ENCODE assay signal across 26 cellular contexts in the genomic region with DNA sequence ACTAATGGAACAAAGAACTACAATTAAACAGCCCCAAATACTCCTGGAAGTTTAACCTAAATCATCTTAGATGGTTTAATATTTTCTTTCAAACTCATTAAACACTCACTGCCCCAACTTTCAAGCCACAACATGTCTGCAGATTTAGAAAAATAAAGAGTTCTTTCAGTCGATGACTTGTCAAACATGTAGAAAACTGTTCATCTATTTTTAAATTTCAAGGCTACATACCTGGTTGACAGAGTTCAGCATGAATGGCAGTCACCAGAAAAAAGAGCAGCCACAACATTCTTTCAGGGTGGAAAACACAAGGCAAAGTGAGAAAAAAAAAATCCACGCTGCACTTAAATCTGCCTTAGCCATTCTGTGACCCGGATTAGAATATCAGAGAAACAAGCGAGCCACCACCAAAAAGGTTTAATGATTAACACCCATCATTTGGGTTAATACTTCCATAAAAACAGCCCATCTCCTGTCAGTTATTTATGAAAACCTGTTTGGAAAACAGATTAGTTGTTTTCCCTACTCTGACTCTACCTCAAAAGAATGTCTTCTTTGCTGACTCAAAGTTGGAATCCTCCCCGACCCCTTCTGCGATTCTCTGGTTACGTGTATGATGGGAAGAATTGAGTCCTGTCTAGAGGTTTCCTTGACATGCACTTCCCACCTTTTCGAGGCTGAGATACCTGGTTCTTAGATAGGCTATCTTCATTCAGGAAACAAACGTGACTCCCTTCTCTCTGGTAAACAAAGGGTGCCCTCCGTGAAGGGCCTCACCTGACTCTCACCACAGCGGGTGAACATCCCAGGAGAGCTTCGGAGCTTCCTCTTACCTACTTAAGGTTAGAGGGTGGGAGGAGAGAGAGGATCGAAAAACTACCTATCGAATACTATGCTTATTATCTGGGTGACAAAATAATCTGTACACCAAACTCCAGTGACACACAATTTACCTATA. TPM values are rescaled to one million over a fixed set of nuclear protein-coding genes. Genes with fewer than 3 reads are reported as not detected.
DNase-seq lines count a peak whose midpoint lies in the region; ATAC-seq and TF ChIP-seq lines count a peak whose summit lies in the region.
"Had no signal": no experiment of that assay in that cellular context is flagged by ENCODE, and none has a peak within 500 bp of the region (broad histone marks: within the 10 kb centered on the region; RNA-seq: fewer than 3 reads in every experiment).

A gene with protein sequence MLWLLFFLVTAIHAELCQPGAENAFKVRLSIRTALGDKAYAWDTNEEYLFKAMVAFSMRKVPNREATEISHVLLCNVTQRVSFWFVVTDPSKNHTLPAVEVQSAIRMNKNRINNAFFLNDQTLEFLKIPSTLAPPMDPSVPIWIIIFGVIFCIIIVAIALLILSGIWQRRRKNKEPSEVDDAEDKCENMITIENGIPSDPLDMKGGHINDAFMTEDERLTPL (minus strand): TSS at position 319 of the 958 bp plus-strand sequence. CDS start 30 bp downstream, at position 289.

- H3K27me3 ChIP-seq in breast epithelium (peaks cover 0 to 58% of the 10 kb centered on the region in 2 donors), endodermal cell (ENCODE audit: control insufficient read depth, insufficient read depth, low read length, poor library complexity, severe bottlenecking) (no peaks in the 10 kb centered on the region), testis (no peaks in the 10 kb centered on the region)
- H3K27me3 ChIP-seq: transverse colon had no signal

- H3K27me3 Mint-ChIP-seq in MCF 10A (ENCODE audit: insufficient read depth, unreplicated experiment) (peaks cover 60% of the 10 kb centered on the region), endodermal cell (ENCODE audit: insufficient read depth) (peaks cover 5% of the 10 kb centered on the region)
- H3K27me3 Mint-ChIP-seq in activated naive CD8-positive, alpha-beta T cell treated with anti-CD3 and anti-CD28 coated beads, Interleukin-2, amount 50 U/mL, for 24 hours = peaks cover 6% of the 10 kb centered on the region
- peaks cover 5% of the 10 kb centered on the region for H3K27me3 Mint-ChIP-seq in activated T-helper 1 cell treated with anti-CD3 and anti-CD28 coated beads, Interleukin-12 subunit alpha, Interleukin-12 subunit beta, Interleukin-2, Interleukin-4 antibody, amounts not matched to agents 30 ng/mL and 10 ng/mL and 1 ng/mL, durations not matched to agents 14 hours and 24 hours and 36 hours (ENCODE audit: insufficient read depth)
- H3K27me3 Mint-ChIP-seq: activated naive CD8-positive, alpha-beta T cell had no signal

- CTCF ChIA-PET in MCF 10A (lab: Yijun Ruan, JAX) = no interaction called here

- H3K4me3 Mint-ChIP-seq in MCF 10A (ENCODE audit: unreplicated experiment) (no peak within 1 kb of the TSS), endodermal cell (peak within 1 kb of the TSS; percentile 43)
- no peak within 1 kb of the TSS for H3K4me3 Mint-ChIP-seq in activated naive CD8-positive, alpha-beta T cell treated with anti-CD3 and anti-CD28 coated beads, Interleukin-2, amount 50 U/mL, for 24 hours
- H3K4me3 Mint-ChIP-seq in activated T-helper 1 cell treated with anti-CD3 and anti-CD28 coated beads, Interleukin-12 subunit alpha, Interleukin-12 subunit beta, Interleukin-2, Interleukin-4 antibody, amounts not matched to agents 30 ng/mL and 10 ng/mL and 1 ng/mL, durations not matched to agents 14 hours and 24 hours and 36 hours = no peak within 1 kb of the TSS
- H3K4me3 Mint-ChIP-seq: activated CD4-positive, alpha-beta T cell treated with anti-CD3 and anti-CD28 coated beads, Interleukin-2, amount 10 ng/mL, durations not matched to agents 7 days and 5 days; activated CD8-positive, alpha-beta memory T cell treated with anti-CD3 and anti-CD28 coated beads, Interleukin-2, amount 10 ng/mL, durations not matched to agents 7 days and 5 days; activated naive CD8-positive, alpha-beta T cell; activated T-helper 17 cell treated with anti-CD3 and anti-CD28 coated beads, Interleukin-2, amount 50 U/mL, for 72 hours; B cell; stimulated activated naive CD8-positive, alpha-beta T cell treated with anti-CD3 and anti-CD28 coated beads, Interleukin-15, Interleukin-2, amounts not matched to agents 100 ng/mL and 50 ng/mL, for 24 hours had no signal

- intact Hi-C loops in MCF 10A (cut with micrococcal nuclease) = no loop called here
- intact Hi-C loops in breast epithelium (cut with DNase I; ENCODE audit: low total_unique reads) = no loop called here
- intact Hi-C loops in activated T-helper 1 cell treated with anti-CD3 and anti-CD28 coated beads, Interleukin-12 subunit alpha, Interleukin-12 subunit beta, Interleukin-2, Interleukin-4 antibody, amounts not matched to agents 30 ng/mL and 10 ng/mL and 1 ng/mL, durations not matched to agents 14 hours and 24 hours and 36 hours (cut with micrococcal nuclease) = no loop called here
- intact Hi-C loops in testis (cut with DNase I; ENCODE audit: low total_unique reads) = no loop called here

- 49 to 70% methylated on average over 4 to 11 of the region's 14 CpGs for WGBS in endodermal cell (ENCODE audit: insufficient coverage in 1 of 2, insufficient read length in 1 of 2), 2 experiments
- WGBS in testis, 2 donors = 66 to 78% methylated on average over 8 to 14 of the region's 14 CpGs

- H3K36me3 Mint-ChIP-seq in MCF 10A (ENCODE audit: insufficient read depth, unreplicated experiment) = no peaks in the 10 kb centered on the region
- peaks cover 1% of the 10 kb centered on the region for H3K36me3 Mint-ChIP-seq in endodermal cell (ENCODE audit: low read depth)
- H3K36me3 Mint-ChIP-seq in activated naive CD8-positive, alpha-beta T cell treated with anti-CD3 and anti-CD28 coated beads, Interleukin-2, amount 50 U/mL, for 24 hours (ENCODE audit: low read depth) = no peaks in the 10 kb centered on the region
- no peaks in the 10 kb centered on the region for H3K36me3 Mint-ChIP-seq in activated T-helper 1 cell treated with anti-CD3 and anti-CD28 coated beads, Interleukin-12 subunit alpha, Interleukin-12 subunit beta, Interleukin-2, Interleukin-4 antibody, amounts not matched to agents 30 ng/mL and 10 ng/mL and 1 ng/mL, durations not matched to agents 14 hours and 24 hours and 36 hours (ENCODE audit: low read depth)
- H3K36me3 Mint-ChIP-seq: activated CD8-positive, alpha-beta memory T cell treated with anti-CD3 and anti-CD28 coated beads, Interleukin-2, amount 10 ng/mL, durations not matched to agents 7 days and 5 days; activated naive CD8-positive, alpha-beta T cell had no signal

- H3K9me3 ChIP-seq in breast epithelium (no peaks in the 10 kb centered on the region), endodermal cell (ENCODE audit: control insufficient read depth, low read length) (no peaks in the 10 kb centered on the region), testis (no peaks in the 10 kb centered on the region)
- H3K9me3 ChIP-seq: transverse colon had no signal

- DNase-seq in MCF 10A (ENCODE audit: unreplicated experiment) (no peak), breast epithelium (ENCODE audit: low spot score in 2 of 2) (no peak), endodermal cell (peak; percentile 84), kidney tubule cell (ENCODE audit: low spot score) (peak; percentile 78), DMS153 treated with DMSO at 0.1 percent for 48 hours (lab: John Stamatoyannopoulos, UW; ENCODE audit: unreplicated experiment) (no peak), testis (no peak)
- no peak for DNase-seq in activated naive CD8-positive, alpha-beta T cell treated with anti-CD3 and anti-CD28 coated beads, Interleukin-2, amount 50 U/mL, for 24 hours
- no peak for DNase-seq in activated T-helper 1 cell treated with anti-CD3 and anti-CD28 coated beads, Interleukin-12 subunit alpha, Interleukin-12 subunit beta, Interleukin-2, Interleukin-4 antibody, amounts not matched to agents 30 ng/mL and 10 ng/mL and 1 ng/mL, durations not matched to agents 14 hours and 24 hours and 36 hours (ENCODE audit: low spot score)
- DNase-seq: activated CD4-positive, alpha-beta T cell treated with anti-CD3 and anti-CD28 coated beads, Interleukin-2, amount 10 ng/mL, durations not matched to agents 7 days and 5 days; activated CD8-positive, alpha-beta memory T cell treated with anti-CD3 and anti-CD28 coated beads, Interleukin-2, amount 10 ng/mL, durations not matched to agents 7 days and 5 days; brain microvascular endothelial cell; head of caudate nucleus; NCI-H1436 treated with DMSO at 0.1 percent for 48 hours; NCI-H526 treated with DMSO at 0.1 percent for 48 hours; stimulated activated CD4-positive, alpha-beta T cell treated with anti-CD3 and anti-CD28 coated beads, Interleukin-4, amount 100 ng/mL, for 24 hours; transverse colon; WERI-Rb-1 had no signal

- no peaks in the 10 kb centered on the region for H3K9me3 Mint-ChIP-seq in MCF 10A (ENCODE audit: unreplicated experiment)
- no peaks in the 10 kb centered on the region for H3K9me3 Mint-ChIP-seq in endodermal cell
- no peaks in the 10 kb centered on the region for H3K9me3 Mint-ChIP-seq in activated naive CD8-positive, alpha-beta T cell treated with anti-CD3 and anti-CD28 coated beads, Interleukin-2, amount 50 U/mL, for 24 hours
- no peaks in the 10 kb centered on the region for H3K9me3 Mint-ChIP-seq in activated T-helper 1 cell treated with anti-CD3 and anti-CD28 coated beads, Interleukin-12 subunit alpha, Interleukin-12 subunit beta, Interleukin-2, Interleukin-4 antibody, amounts not matched to agents 30 ng/mL and 10 ng/mL and 1 ng/mL, durations not matched to agents 14 hours and 24 hours and 36 hours
- H3K9me3 Mint-ChIP-seq: activated CD4-positive, alpha-beta T cell treated with anti-CD3 and anti-CD28 coated beads, Interleukin-2, amount 10 ng/mL, durations not matched to agents 7 days and 5 days; activated T-helper 17 cell treated with anti-CD3 and anti-CD28 coated beads, Interleukin-2, amount 50 U/mL, for 72 hours; stimulated activated naive CD8-positive, alpha-beta T cell treated with anti-CD3 and anti-CD28 coated beads, Interleukin-15, Interleukin-2, amounts not matched to agents 100 ng/mL and 50 ng/mL, for 24 hours had no signal

- TF ChIP-seq POLR2A in breast epithelium (IDR thresholded peaks at IDR 0.05) (no peak), testis (IDR thresholded peaks at IDR 0.05) (no peak)

- H3K36me3 ChIP-seq in breast epithelium = no peaks in the 10 kb centered on the region
- no peaks in the 10 kb centered on the region for H3K36me3 ChIP-seq in endodermal cell (ENCODE audit: control insufficient read depth, insufficient read depth, low read length)
- no peaks in the 10 kb centered on the region for H3K36me3 ChIP-seq in testis (ENCODE audit: low read depth, missing control alignments)
- H3K36me3 ChIP-seq: brain microvascular endothelial cell, transverse colon, WERI-Rb-1 had no signal

- H3K27ac ChIP-seq in breast epithelium (no peak within 1 kb of the TSS), endodermal cell (ENCODE audit: low read depth, low read length) (no peak within 1 kb of the TSS), testis (no peak within 1 kb of the TSS)
- H3K27ac ChIP-seq: brain microvascular endothelial cell, RWPE1, transverse colon, WERI-Rb-1 had no signal

- no TSS peak for BruUV-seq in MCF 10A (replicated peaks; lab: Mats Ljungman, UMichigan)

- peak within 1 kb of the TSS; percentile 6 for H3K27ac Mint-ChIP-seq in MCF 10A (ENCODE audit: low read depth, unreplicated experiment)
- peak within 1 kb of the TSS; percentile 83 for H3K27ac Mint-ChIP-seq in endodermal cell
- no peak within 1 kb of the TSS for H3K27ac Mint-ChIP-seq in activated naive CD8-positive, alpha-beta T cell treated with anti-CD3 and anti-CD28 coated beads, Interleukin-2, amount 50 U/mL, for 24 hours
- H3K27ac Mint-ChIP-seq in activated T-helper 1 cell treated with anti-CD3 and anti-CD28 coated beads, Interleukin-12 subunit alpha, Interleukin-12 subunit beta, Interleukin-2, Interleukin-4 antibody, amounts not matched to agents 30 ng/mL and 10 ng/mL and 1 ng/mL, durations not matched to agents 14 hours and 24 hours and 36 hours = no peak within 1 kb of the TSS
- H3K27ac Mint-ChIP-seq: activated CD4-positive, alpha-beta T cell treated with anti-CD3 and anti-CD28 coated beads, Interleukin-2, amount 10 ng/mL, durations not matched to agents 7 days and 5 days; activated CD8-positive, alpha-beta memory T cell treated with anti-CD3 and anti-CD28 coated beads, Interleukin-2, amount 10 ng/mL, durations not matched to agents 7 days and 5 days; activated naive CD8-positive, alpha-beta T cell; activated T-helper 17 cell treated with anti-CD3 and anti-CD28 coated beads, Interleukin-2, amount 50 U/mL, for 72 hours; B cell; stimulated activated naive CD8-positive, alpha-beta T cell treated with anti-CD3 and anti-CD28 coated beads, Interleukin-15, Interleukin-2, amounts not matched to agents 100 ng/mL and 50 ng/mL, for 24 hours had no signal

- H3K4me3 ChIP-seq in breast epithelium (no peak within 1 kb of the TSS), endodermal cell (ENCODE audit: low read length) (peak within 1 kb of the TSS; percentile 73), testis (no peak within 1 kb of the TSS)
- H3K4me3 ChIP-seq: K562, transverse colon had no signal

- peaks cover 6% of the 10 kb centered on the region for H3K4me1 Mint-ChIP-seq in MCF 10A (ENCODE audit: insufficient read depth, unreplicated experiment)
- peaks cover 38% of the 10 kb centered on the region for H3K4me1 Mint-ChIP-seq in endodermal cell
- H3K4me1 Mint-ChIP-seq in activated naive CD8-positive, alpha-beta T cell treated with anti-CD3 and anti-CD28 coated beads, Interleukin-2, amount 50 U/mL, for 24 hours = no peaks in the 10 kb centered on the region
- no peaks in the 10 kb centered on the region for H3K4me1 Mint-ChIP-seq in activated T-helper 1 cell treated with anti-CD3 and anti-CD28 coated beads, Interleukin-12 subunit alpha, Interleukin-12 subunit beta, Interleukin-2, Interleukin-4 antibody, amounts not matched to agents 30 ng/mL and 10 ng/mL and 1 ng/mL, durations not matched to agents 14 hours and 24 hours and 36 hours (ENCODE audit: low read depth)
- H3K4me1 Mint-ChIP-seq: activated CD4-positive, alpha-beta T cell treated with anti-CD3 and anti-CD28 coated beads, Interleukin-2, amount 10 ng/mL, durations not matched to agents 7 days and 5 days; activated T-helper 17 cell treated with anti-CD3 and anti-CD28 coated beads, Interleukin-2, amount 50 U/mL, for 72 hours; B cell had no signal

- H3K9ac ChIP-seq in endodermal cell (ENCODE audit: extremely low read depth, low read length, poor library complexity, severe bottlenecking) = peak within 1 kb of the TSS; percentile 16

- H3K4me1 ChIP-seq in breast epithelium (no peaks in the 10 kb centered on the region), endodermal cell (ENCODE audit: control insufficient read depth, insufficient read depth, low read length) (no peaks in the 10 kb centered on the region), testis (no peaks in the 10 kb centered on the region)
- H3K4me1 ChIP-seq: transverse colon had no signal

- POLR2A ChIA-PET in MCF 10A (lab: Yijun Ruan, JAX) = interaction anchor here (0.8 kb wide), 1 partner anchor 10 kb away, joined by 5 read pairs; no protein-coding TSS in a partner anchor

- no peak for ATAC-seq in activated naive CD8-positive, alpha-beta T cell treated with anti-CD3 and anti-CD28 coated beads, Interleukin-2, amount 50 U/mL, for 24 hours
- ATAC-seq: activated CD8-positive, alpha-beta memory T cell treated with anti-CD3 and anti-CD28 coated beads, Interleukin-2, amount 10 ng/mL, durations not matched to agents 7 days and 5 days; activated T-helper 17 cell treated with anti-CD3 and anti-CD28 coated beads, Interleukin-2, amount 50 U/mL, for 72 hours; K562 had no signal

- TF ChIP-seq CTCF in MCF 10A (IDR thresholded peaks at IDR 0.05; ENCODE audit: unreplicated experiment) (no peak), breast epithelium (IDR thresholded peaks at IDR 0.05) (no peak), endodermal cell (conservative IDR thresholded peaks at IDR 0.05) (no peak), testis (IDR thresholded peaks at IDR 0.05) (no peak)

RNA-seq across cellular contexts. Expression of the gene that starts here (rescaled TPM):
- total RNA-seq in MCF 10A (2022) (1.5 and 1.8 TPM in 2 replicates), breast epithelium (under 1 TPM in 2 of 3 donors, not detected in 1; 0.59 to 0.98 TPM), endodermal cell (1 to 10 TPM; 1.8 to 8.5 TPM), testis (1 to 10 TPM; 1.6 to 1.9 TPM)
- polyA plus RNA-seq in endodermal cell (2013, experiment 1 of 2) = 4.4 TPM
- 5.3 TPM for polyA plus RNA-seq in endodermal cell (2013, experiment 2 of 2)
- 0.17 TPM in 1 of 2 replicates, not detected in the other for total RNA-seq in activated T-helper 1 cell treated with anti-CD3 and anti-CD28 coated beads, Interleukin-12 subunit alpha, Interleukin-12 subunit beta, Interleukin-2, Interleukin-4 antibody, amounts not matched to agents 30 ng/mL and 10 ng/mL and 1 ng/mL, durations not matched to agents 14 hours and 24 hours and 36 hours
- polyA plus RNA-seq in testis (ENCODE audit: insufficient read depth, low read depth, low replicate concordance) = 2.3 TPM
- total RNA-seq: A172, myocyte, pulmonary artery endothelial cell had no signal

Comparison
In these comparisons a context has a peak if more than half of its experiments do, and no peak if none do; other contexts are left out.
1. DNase-seq: peak in endodermal cell (single experiment) and kidney tubule cell (single experiment); none in MCF 10A (single experiment), breast epithelium (0 of 2), activated naive CD8-positive, alpha-beta T cell treated with anti-CD3 and anti-CD28 coated beads, Interleukin-2, amount 50 U/mL, for 24 hours (single experiment), activated T-helper 1 cell treated with anti-CD3 and anti-CD28 coated beads, Interleukin-12 subunit alpha, Interleukin-12 subunit beta, Interleukin-2, Interleukin-4 antibody, amounts not matched to agents 30 ng/mL and 10 ng/mL and 1 ng/mL, durations not matched to agents 14 hours and 24 hours and 36 hours (single experiment), DMS153 treated with DMSO at 0.1 percent for 48 hours (single experiment) and testis (single experiment).
2. H3K27ac Mint-ChIP-seq: peak in MCF 10A (single experiment) and endodermal cell (single experiment); none in activated naive CD8-positive, alpha-beta T cell treated with anti-CD3 and anti-CD28 coated beads, Interleukin-2, amount 50 U/mL, for 24 hours (single experiment) and activated T-helper 1 cell treated with anti-CD3 and anti-CD28 coated beads, Interleukin-12 subunit alpha, Interleukin-12 subunit beta, Interleukin-2, Interleukin-4 antibody, amounts not matched to agents 30 ng/mL and 10 ng/mL and 1 ng/mL, durations not matched to agents 14 hours and 24 hours and 36 hours (single experiment).